1 cellular context compared by ENCODE assay signal in the genomic region with DNA sequence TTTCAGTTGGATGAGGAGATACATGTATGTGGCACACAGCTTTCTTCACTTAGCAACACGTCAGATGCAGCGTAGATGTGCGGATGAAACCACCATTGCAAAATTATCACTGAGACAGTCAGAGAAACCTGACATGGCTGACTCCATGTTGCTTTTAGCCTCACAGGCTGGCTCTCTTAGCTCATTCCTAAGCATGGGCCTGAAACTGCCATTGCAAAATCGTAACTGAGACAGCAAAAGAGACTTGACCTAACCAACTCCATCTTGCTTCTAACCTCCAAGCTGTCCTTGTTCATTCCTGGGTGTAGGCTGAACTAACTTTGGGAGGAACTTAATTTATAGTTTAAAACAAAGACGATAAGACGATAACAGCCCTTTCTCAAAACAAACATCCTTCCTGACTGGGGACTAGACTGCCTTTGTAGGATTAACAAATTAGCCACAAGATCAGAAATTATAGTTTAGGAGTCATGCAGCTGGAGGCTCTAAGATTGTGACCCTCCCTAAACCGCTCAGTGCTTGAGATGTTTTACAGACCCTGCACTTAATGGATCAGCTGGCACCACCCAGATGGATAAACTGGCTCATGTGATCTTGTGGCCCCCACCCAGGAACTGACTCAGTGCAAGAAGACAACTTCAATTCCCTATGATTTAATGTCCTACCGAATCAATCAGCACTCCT.
A peak's percentile ranks its signal among the peaks of the same experiment; 100 is the strongest.
TF ChIP-seq lines count a peak whose summit lies in the region.
"Not testable (repeated sequence)": the region's sequence is repeated elsewhere in the genome, so short reads cannot be mapped to it uniquely, and the experiment has no call there.

No MANE protein-coding gene starts in this region.

TF ChIP-seq in K562, 482 proteins besides CTCF, POLR2A, EP300 and RAD21 (continued from another document and continues in another):
- TF ChIP-seq GTF2E2 (tag; IDR thresholded peaks at IDR 0.05) (0 out of 2 replicates have a peak, but pooled peaks have one; percentile 49), KLF1 (tag; IDR thresholded peaks at IDR 0.05) (0 out of 2 replicates have a peak, but pooled peaks have one; percentile 55), ATF1 (tag; IDR thresholded peaks at IDR 0.05) (peak; percentile 27; the same call in 1 of the 2 replicates), ERF (CRISPR knock-in tag; IDR thresholded peaks at IDR 0.05) (peak; percentile 99), E2F3 (CRISPR knock-in tag; IDR thresholded peaks at IDR 0.05) (peak; percentile 96), ZNF76 (CRISPR knock-in tag; IDR thresholded peaks at IDR 0.05; ENCODE audit: borderline replicate concordance) (peak; percentile 99), PTTG1 (tag; IDR thresholded peaks at IDR 0.05; ENCODE audit: low read depth) (peak; percentile 91), DMBX1 (CRISPR knock-in tag; IDR thresholded peaks at IDR 0.05; ENCODE audit: borderline replicate concordance) (peak; percentile 98), CBFA2T3 (IDR thresholded peaks at IDR 0.05) (peak; percentile 47), PPARD (CRISPR knock-in tag; IDR thresholded peaks at IDR 0.05) (peak; percentile 64; the same call in 1 of the 2 replicates), MAFG (tag; conservative IDR thresholded peaks at IDR 0.05) (peak; percentile 37; the same call in 1 of the 2 replicates), ZNF785 (CRISPR knock-in tag; IDR thresholded peaks at IDR 0.05) (peak; percentile 80; the same call in 1 of the 2 replicates), TAF7 (tag; IDR thresholded peaks at IDR 0.05) (peak; percentile 63), ZNF644 (tag; IDR thresholded peaks at IDR 0.05; ENCODE audit: low read depth) (peak; percentile 94), ILK (tag; IDR thresholded peaks at IDR 0.05; ENCODE audit: borderline replicate concordance, low read depth) (peak; percentile 81; the same call in 1 of the 2 replicates), KLF10 (CRISPR knock-in tag; IDR thresholded peaks at IDR 0.05) (peak; percentile 65; the same call in 1 of the 2 replicates)
- not testable (repeated sequence) for TF ChIP-seq ATF1 (CRISPR knock-in tag; IDR thresholded peaks at IDR 0.05)
- TF ChIP-seq, protein P1, sequence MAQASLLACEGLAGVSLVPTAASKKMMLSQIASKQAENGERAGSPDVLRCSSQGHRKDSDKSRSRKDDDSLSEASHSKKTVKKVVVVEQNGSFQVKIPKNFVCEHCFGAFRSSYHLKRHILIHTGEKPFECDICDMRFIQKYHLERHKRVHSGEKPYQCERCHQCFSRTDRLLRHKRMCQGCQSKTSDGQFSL (CRISPR knock-in tag; IDR thresholded peaks at IDR 0.05), result not testable (repeated sequence)
- TF ChIP-seq, protein P1 (tag; IDR thresholded peaks at IDR 0.05), result peak in 1 of 2 experiments; percentile 96; a peak in 2 of 4 replicates
- TF ChIP-seq, protein P2, sequence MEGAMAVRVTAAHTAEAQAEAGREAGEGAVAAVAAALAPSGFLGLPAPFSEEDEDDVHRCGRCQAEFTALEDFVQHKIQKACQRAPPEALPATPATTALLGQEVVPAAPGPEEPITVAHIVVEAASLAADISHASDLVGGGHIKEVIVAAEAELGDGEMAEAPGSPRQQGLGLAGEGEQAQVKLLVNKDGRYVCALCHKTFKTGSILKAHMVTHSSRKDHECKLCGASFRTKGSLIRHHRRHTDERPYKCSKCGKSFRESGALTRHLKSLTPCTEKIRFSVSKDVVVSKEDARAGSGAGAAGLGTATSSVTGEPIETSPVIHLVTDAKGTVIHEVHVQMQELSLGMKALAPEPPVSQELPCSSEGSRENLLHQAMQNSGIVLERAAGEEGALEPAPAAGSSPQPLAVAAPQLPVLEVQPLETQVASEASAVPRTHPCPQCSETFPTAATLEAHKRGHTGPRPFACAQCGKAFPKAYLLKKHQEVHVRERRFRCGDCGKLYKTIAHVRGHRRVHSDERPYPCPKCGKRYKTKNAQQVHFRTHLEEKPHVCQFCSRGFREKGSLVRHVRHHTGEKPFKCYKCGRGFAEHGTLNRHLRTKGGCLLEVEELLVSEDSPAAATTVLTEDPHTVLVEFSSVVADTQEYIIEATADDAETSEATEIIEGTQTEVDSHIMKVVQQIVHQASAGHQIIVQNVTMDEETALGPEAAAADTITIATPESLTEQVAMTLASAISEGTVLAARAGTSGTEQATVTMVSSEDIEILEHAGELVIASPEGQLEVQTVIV (CRISPR knock-in tag; IDR thresholded peaks at IDR 0.05; ENCODE audit: borderline replicate concordance), result peak; percentile 67; the same call in 1 of the 2 replicates
- TF ChIP-seq, protein P3, sequence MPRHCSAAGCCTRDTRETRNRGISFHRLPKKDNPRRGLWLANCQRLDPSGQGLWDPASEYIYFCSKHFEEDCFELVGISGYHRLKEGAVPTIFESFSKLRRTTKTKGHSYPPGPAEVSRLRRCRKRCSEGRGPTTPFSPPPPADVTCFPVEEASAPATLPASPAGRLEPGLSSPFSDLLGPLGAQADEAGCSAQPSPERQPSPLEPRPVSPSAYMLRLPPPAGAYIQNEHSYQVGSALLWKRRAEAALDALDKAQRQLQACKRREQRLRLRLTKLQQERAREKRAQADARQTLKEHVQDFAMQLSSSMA (CRISPR knock-in tag; IDR thresholded peaks at IDR 0.05), result 0 out of 2 replicates have a peak, but pooled peaks have one; percentile 34
- TF ChIP-seq, protein P4, sequence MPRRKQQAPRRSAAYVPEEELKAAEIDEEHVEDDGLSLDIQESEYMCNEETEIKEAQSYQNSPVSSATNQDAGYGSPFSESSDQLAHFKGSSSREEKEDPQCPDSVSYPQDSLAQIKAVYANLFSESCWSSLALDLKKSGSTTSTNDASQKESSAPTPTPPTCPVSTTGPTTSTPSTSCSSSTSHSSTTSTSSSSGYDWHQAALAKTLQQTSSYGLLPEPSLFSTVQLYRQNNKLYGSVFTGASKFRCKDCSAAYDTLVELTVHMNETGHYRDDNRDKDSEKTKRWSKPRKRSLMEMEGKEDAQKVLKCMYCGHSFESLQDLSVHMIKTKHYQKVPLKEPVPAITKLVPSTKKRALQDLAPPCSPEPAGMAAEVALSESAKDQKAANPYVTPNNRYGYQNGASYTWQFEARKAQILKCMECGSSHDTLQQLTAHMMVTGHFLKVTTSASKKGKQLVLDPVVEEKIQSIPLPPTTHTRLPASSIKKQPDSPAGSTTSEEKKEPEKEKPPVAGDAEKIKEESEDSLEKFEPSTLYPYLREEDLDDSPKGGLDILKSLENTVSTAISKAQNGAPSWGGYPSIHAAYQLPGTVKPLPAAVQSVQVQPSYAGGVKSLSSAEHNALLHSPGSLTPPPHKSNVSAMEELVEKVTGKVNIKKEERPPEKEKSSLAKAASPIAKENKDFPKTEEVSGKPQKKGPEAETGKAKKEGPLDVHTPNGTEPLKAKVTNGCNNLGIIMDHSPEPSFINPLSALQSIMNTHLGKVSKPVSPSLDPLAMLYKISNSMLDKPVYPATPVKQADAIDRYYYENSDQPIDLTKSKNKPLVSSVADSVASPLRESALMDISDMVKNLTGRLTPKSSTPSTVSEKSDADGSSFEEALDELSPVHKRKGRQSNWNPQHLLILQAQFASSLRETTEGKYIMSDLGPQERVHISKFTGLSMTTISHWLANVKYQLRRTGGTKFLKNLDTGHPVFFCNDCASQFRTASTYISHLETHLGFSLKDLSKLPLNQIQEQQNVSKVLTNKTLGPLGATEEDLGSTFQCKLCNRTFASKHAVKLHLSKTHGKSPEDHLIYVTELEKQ (CRISPR knock-in tag; IDR thresholded peaks at IDR 0.05), result peak; percentile 93
- TF ChIP-seq, protein P5, sequence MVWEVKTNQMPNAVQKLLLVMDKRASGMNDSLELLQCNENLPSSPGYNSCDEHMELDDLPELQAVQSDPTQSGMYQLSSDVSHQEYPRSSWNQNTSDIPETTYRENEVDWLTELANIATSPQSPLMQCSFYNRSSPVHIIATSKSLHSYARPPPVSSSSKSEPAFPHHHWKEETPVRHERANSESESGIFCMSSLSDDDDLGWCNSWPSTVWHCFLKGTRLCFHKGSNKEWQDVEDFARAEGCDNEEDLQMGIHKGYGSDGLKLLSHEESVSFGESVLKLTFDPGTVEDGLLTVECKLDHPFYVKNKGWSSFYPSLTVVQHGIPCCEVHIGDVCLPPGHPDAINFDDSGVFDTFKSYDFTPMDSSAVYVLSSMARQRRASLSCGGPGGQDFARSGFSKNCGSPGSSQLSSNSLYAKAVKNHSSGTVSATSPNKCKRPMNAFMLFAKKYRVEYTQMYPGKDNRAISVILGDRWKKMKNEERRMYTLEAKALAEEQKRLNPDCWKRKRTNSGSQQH (CRISPR knock-in tag; IDR thresholded peaks at IDR 0.05), result peak; percentile 98
- TF ChIP-seq, protein P6, sequence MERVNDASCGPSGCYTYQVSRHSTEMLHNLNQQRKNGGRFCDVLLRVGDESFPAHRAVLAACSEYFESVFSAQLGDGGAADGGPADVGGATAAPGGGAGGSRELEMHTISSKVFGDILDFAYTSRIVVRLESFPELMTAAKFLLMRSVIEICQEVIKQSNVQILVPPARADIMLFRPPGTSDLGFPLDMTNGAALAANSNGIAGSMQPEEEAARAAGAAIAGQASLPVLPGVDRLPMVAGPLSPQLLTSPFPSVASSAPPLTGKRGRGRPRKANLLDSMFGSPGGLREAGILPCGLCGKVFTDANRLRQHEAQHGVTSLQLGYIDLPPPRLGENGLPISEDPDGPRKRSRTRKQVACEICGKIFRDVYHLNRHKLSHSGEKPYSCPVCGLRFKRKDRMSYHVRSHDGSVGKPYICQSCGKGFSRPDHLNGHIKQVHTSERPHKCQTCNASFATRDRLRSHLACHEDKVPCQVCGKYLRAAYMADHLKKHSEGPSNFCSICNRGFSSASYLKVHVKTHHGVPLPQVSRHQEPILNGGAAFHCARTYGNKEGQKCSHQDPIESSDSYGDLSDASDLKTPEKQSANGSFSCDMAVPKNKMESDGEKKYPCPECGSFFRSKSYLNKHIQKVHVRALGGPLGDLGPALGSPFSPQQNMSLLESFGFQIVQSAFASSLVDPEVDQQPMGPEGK (CRISPR knock-in tag; IDR thresholded peaks at IDR 0.05; ENCODE audit: borderline replicate concordance), result peak; percentile 91
- TF ChIP-seq, protein P7, sequence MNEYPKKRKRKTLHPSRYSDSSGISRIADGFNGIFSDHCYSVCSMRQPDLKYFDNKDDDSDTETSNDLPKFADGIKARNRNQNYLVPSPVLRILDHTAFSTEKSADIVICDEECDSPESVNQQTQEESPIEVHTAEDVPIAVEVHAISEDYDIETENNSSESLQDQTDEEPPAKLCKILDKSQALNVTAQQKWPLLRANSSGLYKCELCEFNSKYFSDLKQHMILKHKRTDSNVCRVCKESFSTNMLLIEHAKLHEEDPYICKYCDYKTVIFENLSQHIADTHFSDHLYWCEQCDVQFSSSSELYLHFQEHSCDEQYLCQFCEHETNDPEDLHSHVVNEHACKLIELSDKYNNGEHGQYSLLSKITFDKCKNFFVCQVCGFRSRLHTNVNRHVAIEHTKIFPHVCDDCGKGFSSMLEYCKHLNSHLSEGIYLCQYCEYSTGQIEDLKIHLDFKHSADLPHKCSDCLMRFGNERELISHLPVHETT (CRISPR knock-in tag; conservative IDR thresholded peaks at IDR 0.05 in 1 of 2, IDR thresholded peaks at IDR 0.05 in 1 of 2), result peak in 1 of 2 experiments; percentile 97; a peak in 2 of 4 replicates
- TF ChIP-seq, protein P8, sequence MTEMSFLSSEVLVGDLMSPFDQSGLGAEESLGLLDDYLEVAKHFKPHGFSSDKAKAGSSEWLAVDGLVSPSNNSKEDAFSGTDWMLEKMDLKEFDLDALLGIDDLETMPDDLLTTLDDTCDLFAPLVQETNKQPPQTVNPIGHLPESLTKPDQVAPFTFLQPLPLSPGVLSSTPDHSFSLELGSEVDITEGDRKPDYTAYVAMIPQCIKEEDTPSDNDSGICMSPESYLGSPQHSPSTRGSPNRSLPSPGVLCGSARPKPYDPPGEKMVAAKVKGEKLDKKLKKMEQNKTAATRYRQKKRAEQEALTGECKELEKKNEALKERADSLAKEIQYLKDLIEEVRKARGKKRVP (CRISPR knock-in tag; IDR thresholded peaks at IDR 0.05), result peak; percentile 80
- TF ChIP-seq, protein P9, sequence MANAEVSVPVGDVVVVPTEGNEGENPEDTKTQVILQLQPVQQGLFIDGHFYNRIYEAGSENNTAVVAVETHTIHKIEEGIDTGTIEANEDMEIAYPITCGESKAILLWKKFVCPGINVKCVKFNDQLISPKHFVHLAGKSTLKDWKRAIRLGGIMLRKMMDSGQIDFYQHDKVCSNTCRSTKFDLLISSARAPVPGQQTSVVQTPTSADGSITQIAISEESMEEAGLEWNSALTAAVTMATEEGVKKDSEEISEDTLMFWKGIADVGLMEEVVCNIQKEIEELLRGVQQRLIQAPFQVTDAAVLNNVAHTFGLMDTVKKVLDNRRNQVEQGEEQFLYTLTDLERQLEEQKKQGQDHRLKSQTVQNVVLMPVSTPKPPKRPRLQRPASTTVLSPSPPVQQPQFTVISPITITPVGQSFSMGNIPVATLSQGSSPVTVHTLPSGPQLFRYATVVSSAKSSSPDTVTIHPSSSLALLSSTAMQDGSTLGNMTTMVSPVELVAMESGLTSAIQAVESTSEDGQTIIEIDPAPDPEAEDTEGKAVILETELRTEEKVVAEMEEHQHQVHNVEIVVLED (CRISPR knock-in tag; IDR thresholded peaks at IDR 0.05), result peak; percentile 69
- TF ChIP-seq, protein P10, sequence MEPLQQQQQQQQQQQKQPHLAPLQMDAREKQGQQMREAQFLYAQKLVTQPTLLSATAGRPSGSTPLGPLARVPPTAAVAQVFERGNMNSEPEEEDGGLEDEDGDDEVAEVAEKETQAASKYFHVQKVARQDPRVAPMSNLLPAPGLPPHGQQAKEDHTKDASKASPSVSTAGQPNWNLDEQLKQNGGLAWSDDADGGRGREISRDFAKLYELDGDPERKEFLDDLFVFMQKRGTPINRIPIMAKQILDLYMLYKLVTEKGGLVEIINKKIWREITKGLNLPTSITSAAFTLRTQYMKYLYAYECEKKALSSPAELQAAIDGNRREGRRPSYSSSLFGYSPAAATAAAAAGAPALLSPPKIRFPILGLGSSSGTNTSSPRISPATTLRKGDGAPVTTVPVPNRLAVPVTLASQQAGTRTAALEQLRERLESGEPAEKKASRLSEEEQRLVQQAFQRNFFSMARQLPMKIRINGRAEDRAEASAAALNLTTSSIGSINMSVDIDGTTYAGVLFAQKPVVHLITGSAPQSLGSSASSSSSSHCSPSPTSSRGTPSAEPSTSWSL (CRISPR knock-in tag; IDR thresholded peaks at IDR 0.05; ENCODE audit: borderline replicate concordance), result peak; percentile 93
